ENCODE assay signal across 24 cellular contexts in the genomic region with DNA sequence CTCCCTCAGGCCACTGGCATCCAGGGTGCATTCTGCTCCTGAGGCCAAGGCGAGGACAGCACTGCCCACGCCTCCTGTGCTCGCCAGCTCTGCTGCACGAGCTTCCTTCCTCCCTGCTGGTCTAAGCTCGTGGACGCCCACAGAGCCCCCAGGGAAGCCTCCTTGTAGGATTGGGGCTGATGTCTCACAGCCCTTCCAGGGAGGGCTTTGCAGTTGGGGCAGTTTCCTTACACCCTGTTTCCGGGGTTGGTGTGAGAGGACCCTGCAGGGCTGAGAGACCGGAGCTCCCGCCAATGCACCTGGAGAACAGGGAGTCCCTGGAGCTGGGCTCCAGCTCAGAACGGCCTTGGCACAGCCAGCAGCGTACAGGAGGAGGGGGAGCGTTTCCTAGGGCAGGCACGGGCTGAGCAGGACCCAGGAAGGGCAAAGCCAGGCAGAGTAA.
DNase-seq lines count a peak whose midpoint lies in the region; ATAC-seq and TF ChIP-seq lines count a peak whose summit lies in the region.
"Had no signal": no experiment of that assay in that cellular context is flagged by ENCODE, and none has a peak within 500 bp of the region (broad histone marks: within the 10 kb centered on the region; RNA-seq: fewer than 3 reads in every experiment).

No MANE protein-coding gene starts in this region.

- H3K4me1 ChIP-seq in right atrium auricular region, result peaks cover 0 to 17% of the 10 kb centered on the region in 2 donors
- H3K4me1 ChIP-seq in adrenal gland (replicated peaks in 1 of 2), result no peaks in the 10 kb centered on the region
- no peaks in the 10 kb centered on the region for H3K4me1 ChIP-seq in neural progenitor cell

- no peak for TF ChIP-seq CTCF in right atrium auricular region (IDR thresholded peaks at IDR 0.05)
- TF ChIP-seq CTCF in adrenal gland (IDR thresholded peaks at IDR 0.05), result no peak
- no peak for TF ChIP-seq CTCF in neural progenitor cell (IDR thresholded peaks at IDR 0.05)

- ATAC-seq in Right ventricle myocardium superior (ENCODE audit: poor library complexity), result peak; percentile 70
- ATAC-seq in stimulated activated naive B cell treated with anti-CD40 and anti-IgM and Interleukin-4, amounts not matched to agents 10 μg/mL and 1 μg/mL and 100 μg/mL, for 72 hours (replicated peaks), result no peak
- no peak for ATAC-seq in GM18511 (IDR thresholded peaks at IDR 0.05; ENCODE audit: unreplicated experiment)
- ATAC-seq: GM23338 had no signal

- H3K36me3 ChIP-seq in right atrium auricular region, result no peaks in the 10 kb centered on the region
- H3K36me3 ChIP-seq in adrenal gland (replicated peaks in 1 of 2), result no peaks in the 10 kb centered on the region
- no peaks in the 10 kb centered on the region for H3K36me3 ChIP-seq in neural progenitor cell
- H3K36me3 ChIP-seq: transverse colon had no signal

- H3K27me3 Mint-ChIP-seq in neural progenitor cell (ENCODE audit: insufficient read depth, low read depth), result no peaks in the 10 kb centered on the region
- peaks cover 26 to 53% of the 10 kb centered on the region in 2 donors for H3K27me3 Mint-ChIP-seq in stimulated activated naive B cell treated with anti-CD40 and anti-IgM and Interleukin-4, amounts not matched to agents 10 μg/mL and 1 μg/mL and 100 μg/mL, for 72 hours

- no peaks in the 10 kb centered on the region for H3K36me3 Mint-ChIP-seq in neural progenitor cell
- H3K36me3 Mint-ChIP-seq in stimulated activated naive B cell treated with anti-CD40 and anti-IgM and Interleukin-4, amounts not matched to agents 10 μg/mL and 1 μg/mL and 100 μg/mL, for 72 hours, result peaks cover 0 to 2% of the 10 kb centered on the region in 2 donors
- H3K36me3 Mint-ChIP-seq: activated CD4-positive, alpha-beta memory T cell treated with anti-CD3 and anti-CD28 coated beads for 36 hours had no signal

- H3K27ac Mint-ChIP-seq in neural progenitor cell, result no peak overlapping the region
- no peak overlapping the region for H3K27ac Mint-ChIP-seq in stimulated activated naive B cell treated with anti-CD40 and anti-IgM and Interleukin-4, amounts not matched to agents 10 μg/mL and 1 μg/mL and 100 μg/mL, for 72 hours
- H3K27ac Mint-ChIP-seq: activated CD4-positive, alpha-beta memory T cell treated with anti-CD3 and anti-CD28 coated beads for 36 hours; B cell; GM23338; naive B cell had no signal

- no peak overlapping the region for H3K9ac ChIP-seq in neural progenitor cell

- WGBS in adrenal gland, 4 donors, result 39 to 52% (median 48%) methylated on average over 7 to 13 of the region's 13 CpGs

- no peaks in the 10 kb centered on the region for H3K27me3 ChIP-seq in right atrium auricular region
- no peaks in the 10 kb centered on the region for H3K27me3 ChIP-seq in adrenal gland
- no peaks in the 10 kb centered on the region for H3K27me3 ChIP-seq in neural progenitor cell
- H3K27me3 ChIP-seq: transverse colon had no signal

- H3K9me3 ChIP-seq in right atrium auricular region (no peaks in the 10 kb centered on the region), adrenal gland (replicated peaks in 1 of 3) (no peaks in the 10 kb centered on the region), neural progenitor cell (ENCODE audit: low read depth) (no peaks in the 10 kb centered on the region)
- H3K9me3 ChIP-seq: transverse colon had no signal

- no peak overlapping the region for H3K27ac ChIP-seq in right atrium auricular region
- no peak overlapping the region for H3K27ac ChIP-seq in adrenal gland
- no peak overlapping the region for H3K27ac ChIP-seq in neural progenitor cell
- H3K27ac ChIP-seq: transverse colon had no signal

- H3K4me1 Mint-ChIP-seq in neural progenitor cell, result peaks cover 13% of the 10 kb centered on the region
- H3K4me1 Mint-ChIP-seq in stimulated activated naive B cell treated with anti-CD40 and anti-IgM and Interleukin-4, amounts not matched to agents 10 μg/mL and 1 μg/mL and 100 μg/mL, for 72 hours, result peaks cover 1 to 5% of the 10 kb centered on the region in 2 donors
- H3K4me1 Mint-ChIP-seq: B cell had no signal

- no peak for TF ChIP-seq POLR2A in adrenal gland (IDR thresholded peaks at IDR 0.05)

- H3K79me2 ChIP-seq in neural progenitor cell (ENCODE audit: low read depth), result no peaks in the 10 kb centered on the region

- no peak overlapping the region for H3K4me2 ChIP-seq in neural progenitor cell
- H3K4me2 ChIP-seq: GM23338 had no signal

- no peaks in the 10 kb centered on the region for H4K20me1 ChIP-seq in neural progenitor cell (ENCODE audit: low read depth)

- H2AFZ ChIP-seq in neural progenitor cell (replicated peaks), result peak overlapping the region; percentile 17
- H2AFZ ChIP-seq: GM23338 had no signal

- no peaks in the 10 kb centered on the region for H3F3A ChIP-seq in neural progenitor cell (ENCODE audit: low read depth)

- H3K4me3 Mint-ChIP-seq in neural progenitor cell, result no peak overlapping the region
- no peak overlapping the region for H3K4me3 Mint-ChIP-seq in stimulated activated naive B cell treated with anti-CD40 and anti-IgM and Interleukin-4, amounts not matched to agents 10 μg/mL and 1 μg/mL and 100 μg/mL, for 72 hours
- H3K4me3 Mint-ChIP-seq: activated CD4-positive, alpha-beta memory T cell treated with anti-CD3 and anti-CD28 coated beads for 36 hours; B cell; GM23338; naive B cell had no signal

- no peak for DNase-seq in Right ventricle myocardium superior
- DNase-seq in right atrium auricular region (ENCODE audit: low spot score), result no peak
- DNase-seq in adrenal gland, result peak in 6 of 7 donors; percentile 42 to 61 (median 50)
- DNase-seq in neural progenitor cell (ENCODE audit: low spot score), result no peak
- no peak for DNase-seq in NCI-H1436 (lab: John Stamatoyannopoulos, UW)
- DNase-seq in stimulated activated naive B cell treated with anti-CD40 and anti-IgM and Interleukin-4, amounts not matched to agents 10 μg/mL and 1 μg/mL and 100 μg/mL, for 72 hours, result no peak
- DNase-seq in activated CD8-positive, alpha-beta memory T cell treated with anti-CD3 and anti-CD28 coated beads, Interleukin-2, amount 50 U/mL, for 4 hours, result no peak
- DNase-seq: activated CD4-positive, alpha-beta memory T cell treated with anti-CD3 and anti-CD28 coated beads for 36 hours; activated effector memory CD4-positive, alpha-beta T cell treated with Interleukin-2 at 50 U/mL for 16 hours; glutamatergic neuron; mesenchymal stem cell; naive B cell; NCI-H2029; occipital lobe; OCI-M1; retina; stimulated activated CD4-positive, alpha-beta T cell treated with anti-CD3 and anti-CD28 coated beads, Interleukin-12 subunit alpha, Interleukin-12 subunit beta, amount 100 ng/mL, for 4 hours; stimulated activated CD4-positive, alpha-beta T cell treated with anti-CD3 and anti-CD28 coated beads, Interleukin-4, amount 100 ng/mL, for 24 hours; stimulated activated naive CD4-positive, alpha-beta T cell; transverse colon had no signal

- no peaks in the 10 kb centered on the region for H3K9me3 Mint-ChIP-seq in neural progenitor cell
- H3K9me3 Mint-ChIP-seq in stimulated activated naive B cell treated with anti-CD40 and anti-IgM and Interleukin-4, amounts not matched to agents 10 μg/mL and 1 μg/mL and 100 μg/mL, for 72 hours, result peaks cover 4 to 6% of the 10 kb centered on the region in 2 donors
- H3K9me3 Mint-ChIP-seq: activated CD4-positive, alpha-beta memory T cell treated with anti-CD3 and anti-CD28 coated beads for 36 hours had no signal

- intact Hi-C loops in Right ventricle myocardium superior (cut with DNase I), result no loop called here
- intact Hi-C loops in adrenal gland (cut with DNase I), result no loop called here

- no peak overlapping the region for H3K4me3 ChIP-seq in right atrium auricular region
- H3K4me3 ChIP-seq in adrenal gland, result peak overlapping the region in 1 of 4 donors; percentile 33
- no peak overlapping the region for H3K4me3 ChIP-seq in neural progenitor cell
- H3K4me3 ChIP-seq: GM12878, GM23338, transverse colon had no signal

Comparison
In these comparisons a context has a peak if more than half of its experiments do, and no peak if none do; other contexts are left out.
1. DNase-seq: peak in adrenal gland (6 of 7); none in Right ventricle myocardium superior (single experiment), right atrium auricular region (single experiment), neural progenitor cell (single experiment), NCI-H1436 (single experiment), stimulated activated naive B cell treated with anti-CD40 and anti-IgM and Interleukin-4, amounts not matched to agents 10 μg/mL and 1 μg/mL and 100 μg/mL, for 72 hours (single experiment) and activated CD8-positive, alpha-beta memory T cell treated with anti-CD3 and anti-CD28 coated beads, Interleukin-2, amount 50 U/mL, for 4 hours (single experiment).